ENCODE assay signal across 23 cellular contexts in genomic region chr11:96067160-96067559, GRCh38.
A peak's percentile ranks its signal among the peaks of the same experiment; 100 is the strongest.
DNase-seq lines count a peak whose midpoint lies in the region; TF ChIP-seq lines count a peak whose summit lies in the region.
"Had no signal": no experiment of that assay in that cellular context is flagged by ENCODE, and none has a peak within 500 bp of the region (broad histone marks: within the 10 kb centered on the region; RNA-seq: fewer than 3 reads in every experiment).

No MANE protein-coding gene starts in this region.

- DNase-seq in activated T-cell treated with anti-CD3 and anti-CD28 coated beads, Interleukin-2, amount 50 U/mL, for 24 hours: no peak
- DNase-seq in activated T-cell treated with anti-CD3 and anti-CD28 coated beads, Interleukin-2, amount 50 U/mL, for 1 hour: no peak
- DNase-seq in substantia nigra (lab: John Stamatoyannopoulos, UW) (no peak), CD14-positive monocyte (ENCODE audit: low spot score) (no peak), NK-92 (lab: John Stamatoyannopoulos, UW; ENCODE audit: unreplicated experiment) (no peak), superior temporal gyrus (ENCODE audit: extremely low spot score) (no peak)
- DNase-seq: activated CD4-positive, alpha-beta T cell treated with anti-CD3 and anti-CD28 coated beads for 4 hours; activated CD8-positive, alpha-beta memory T cell treated with anti-CD3 and anti-CD28 coated beads, Interleukin-2, amount 10 ng/mL, durations not matched to agents 7 days and 5 days; CD8-positive, alpha-beta memory T cell; DMS 273 treated with DMSO at 0.1 percent for 48 hours; EL; left lung; NCI-H446 treated with DMSO at 0.1 percent for 48 hours; pancreas; right cardiac atrium; stimulated activated CD4-positive, alpha-beta T cell treated with anti-CD3 and anti-CD28 coated beads, Interleukin-2, amount 100 ng/mL, for 48 hours; uterus had no signal

- H3K27me3 ChIP-seq in layer of hippocampus (ENCODE audit: control insufficient read depth, insufficient read depth, low read length): no peaks in the 10 kb centered on the region
- H3K27me3 ChIP-seq: left lung, pancreas, uterus had no signal

- H3K27ac ChIP-seq in VCaP (peak overlapping the region; percentile 45; the same call in 1 of the 2 replicates), layer of hippocampus (ENCODE audit: low read depth, low read length) (peak overlapping the region; percentile 40), substantia nigra (ENCODE audit: low read depth, low read length, poor library complexity, severe bottlenecking) (peak overlapping the region; percentile 52)
- H3K27ac ChIP-seq: HL-60, left lung, thoracic aorta, uterus had no signal

- TF ChIP-seq CTCF in VCaP (conservative IDR thresholded peaks at IDR 0.05) (no peak), CD14-positive monocyte (IDR thresholded peaks at IDR 0.05) (no peak)

- H3K36me3 Mint-ChIP-seq in activated T-cell treated with anti-CD3 and anti-CD28 coated beads, Interleukin-2, amount 50 U/mL, for 24 hours (ENCODE audit: low read depth): peaks cover 41% of the 10 kb centered on the region
- H3K36me3 Mint-ChIP-seq in CD14-positive monocyte: peaks cover 0 to 7% of the 10 kb centered on the region in 2 donors
- H3K36me3 Mint-ChIP-seq: natural killer cell treated with Interleukin-12 subunit alpha and Interleukin-12 subunit beta and Interleukin-15 and Interleukin-18, amount 100 ng/mL, for 72 hours had no signal

- H3K4me3 Mint-ChIP-seq in activated T-cell treated with anti-CD3 and anti-CD28 coated beads, Interleukin-2, amount 50 U/mL, for 24 hours: no peak overlapping the region
- H3K4me3 Mint-ChIP-seq in CD14-positive monocyte: no peak overlapping the region
- H3K4me3 Mint-ChIP-seq: activated CD8-positive, alpha-beta memory T cell treated with anti-CD3 and anti-CD28 coated beads, Interleukin-2, amount 10 ng/mL, durations not matched to agents 7 days and 5 days; CD8-positive, alpha-beta memory T cell; GM23338 had no signal

- H3K27me3 Mint-ChIP-seq in activated T-cell treated with anti-CD3 and anti-CD28 coated beads, Interleukin-2, amount 50 U/mL, for 24 hours: no peaks in the 10 kb centered on the region
- H3K27me3 Mint-ChIP-seq in CD14-positive monocyte (ENCODE audit: low read depth in 3 of 3): no peaks in the 10 kb centered on the region
- H3K27me3 Mint-ChIP-seq: activated CD8-positive, alpha-beta memory T cell treated with anti-CD3 and anti-CD28 coated beads, Interleukin-2, amount 10 ng/mL, durations not matched to agents 7 days and 5 days; CD8-positive, alpha-beta memory T cell; natural killer cell treated with Interleukin-12 subunit alpha and Interleukin-12 subunit beta and Interleukin-15 and Interleukin-18, amount 100 ng/mL, for 72 hours had no signal

- peak overlapping the region; percentile 91 for H3K27ac Mint-ChIP-seq in activated T-cell treated with anti-CD3 and anti-CD28 coated beads, Interleukin-2, amount 50 U/mL, for 24 hours
- H3K27ac Mint-ChIP-seq in CD14-positive monocyte: no peak overlapping the region
- H3K27ac Mint-ChIP-seq: activated CD8-positive, alpha-beta memory T cell treated with anti-CD3 and anti-CD28 coated beads, Interleukin-2, amount 10 ng/mL, durations not matched to agents 7 days and 5 days; GM23338 had no signal

- intact Hi-C loops in CD14-positive monocyte (cut with micrococcal nuclease): no loop called here

- H3K4me1 Mint-ChIP-seq in activated T-cell treated with anti-CD3 and anti-CD28 coated beads, Interleukin-2, amount 50 U/mL, for 24 hours (ENCODE audit: low read depth): peaks cover 81% of the 10 kb centered on the region
- no peaks in the 10 kb centered on the region for H3K4me1 Mint-ChIP-seq in CD14-positive monocyte

- no peaks in the 10 kb centered on the region for H3K9me3 Mint-ChIP-seq in activated T-cell treated with anti-CD3 and anti-CD28 coated beads, Interleukin-2, amount 50 U/mL, for 24 hours
- H3K9me3 Mint-ChIP-seq in CD14-positive monocyte: peaks cover 0 to 2% (median 0%) of the 10 kb centered on the region in 7 donors
- H3K9me3 Mint-ChIP-seq: CD8-positive, alpha-beta memory T cell; GM23338; natural killer cell treated with Interleukin-12 subunit alpha and Interleukin-12 subunit beta and Interleukin-15 and Interleukin-18, amount 100 ng/mL, for 72 hours had no signal
